In genomic region chr19:16355293-16356043, GRCh38 we compare ENCODE assay signal across 12 cellular contexts. TPM values are rescaled to one million over a fixed set of nuclear protein-coding genes. Genes with fewer than 3 reads are reported as not detected.
DNase-seq lines count a peak whose midpoint lies in the region; ATAC-seq and TF ChIP-seq lines count a peak whose summit lies in the region.
"Had no signal": no experiment of that assay in that cellular context is flagged by ENCODE, and none has a peak within 500 bp of the region (broad histone marks: within the 10 kb centered on the region; RNA-seq: fewer than 3 reads in every experiment).

No MANE protein-coding gene starts in this region.

- H3K27ac ChIP-seq in vagina (no peak overlapping the region), SJCRH30 (no peak overlapping the region)

- H3K27me3 ChIP-seq in vagina (no peaks in the 10 kb centered on the region), SJCRH30 (no peaks in the 10 kb centered on the region)

- H3K27me3 Mint-ChIP-seq in activated naive CD4-positive, alpha-beta T cell treated with anti-CD3 and anti-CD28 coated beads, Interleukin-2, amount 50 U/mL, for 24 hours, result no peaks in the 10 kb centered on the region

- no peak for ATAC-seq in activated naive CD4-positive, alpha-beta T cell treated with anti-CD3 and anti-CD28 coated beads, Interleukin-2, amount 50 U/mL, for 72 hours
- ATAC-seq in left lobe of liver, result peak; percentile 50

- H3K36me3 ChIP-seq in vagina (no peaks in the 10 kb centered on the region), SJCRH30 (peaks cover 6% of the 10 kb centered on the region)

- peaks cover 11% of the 10 kb centered on the region for H3K4me1 ChIP-seq in vagina
- no peaks in the 10 kb centered on the region for H3K4me1 ChIP-seq in SJCRH30

- H3K9me3 Mint-ChIP-seq in activated naive CD4-positive, alpha-beta T cell treated with anti-CD3 and anti-CD28 coated beads, Interleukin-2, amount 50 U/mL, for 24 hours, result no peaks in the 10 kb centered on the region
- H3K9me3 Mint-ChIP-seq in activated naive CD4-positive, alpha-beta T cell treated with anti-CD3 and anti-CD28 coated beads, Interleukin-2, amount 50 U/mL, for 72 hours, result no peaks in the 10 kb centered on the region

- H3K36me3 Mint-ChIP-seq in activated naive CD4-positive, alpha-beta T cell treated with anti-CD3 and anti-CD28 coated beads, Interleukin-2, amount 50 U/mL, for 24 hours, result peaks cover 3% of the 10 kb centered on the region
- H3K36me3 Mint-ChIP-seq in activated naive CD4-positive, alpha-beta T cell treated with anti-CD3 and anti-CD28 coated beads, Interleukin-2, amount 50 U/mL, for 72 hours, result peaks cover 4 to 11% of the 10 kb centered on the region in 2 donors

- H3K4me3 ChIP-seq in vagina (peak overlapping the region; percentile 6 to 20), SJCRH30 (no peak overlapping the region)

- H3K4me1 Mint-ChIP-seq in activated naive CD4-positive, alpha-beta T cell treated with anti-CD3 and anti-CD28 coated beads, Interleukin-2, amount 50 U/mL, for 24 hours, result peaks cover 83% of the 10 kb centered on the region

- TF ChIP-seq CTCF in vagina (IDR thresholded peaks at IDR 0.05), result no peak

- no peak for TF ChIP-seq POLR2A in vagina (IDR thresholded peaks at IDR 0.05)

- DNase-seq in activated naive CD4-positive, alpha-beta T cell treated with anti-CD3 and anti-CD28 coated beads, Interleukin-2, amount 50 U/mL, for 72 hours (ENCODE audit: low spot score in 2 of 2), result no peak
- DNase-seq in amniotic epithelial cell (ENCODE audit: low read depth), result peak; percentile 60
- DNase-seq in left lobe of liver (ENCODE audit: low spot score), result no peak
- DNase-seq in vagina (ENCODE audit: extremely low spot score in 2 of 2), result no peak
- DNase-seq in SJCRH30, result no peak
- DNase-seq in midbrain (lab: John Stamatoyannopoulos, UW), result no peak
- no peak for DNase-seq in SHP77 (lab: John Stamatoyannopoulos, UW)
- DNase-seq: activated T-cell treated with anti-CD3 and anti-CD28 coated beads, Interleukin-2, amount 50 U/mL, for 1 hour; NCI-H2029 treated with DMSO at 0.1 percent for 48 hours; retina; SK-N-SH had no signal

- H3K9me3 ChIP-seq in vagina, result no peaks in the 10 kb centered on the region
- no peaks in the 10 kb centered on the region for H3K9me3 ChIP-seq in SJCRH30 (replicated peaks)
- H3K9me3 ChIP-seq: SK-N-SH had no signal

- peak overlapping the region; percentile 51 for H3K4me3 Mint-ChIP-seq in activated naive CD4-positive, alpha-beta T cell treated with anti-CD3 and anti-CD28 coated beads, Interleukin-2, amount 50 U/mL, for 24 hours

- intact Hi-C loops in vagina (cut with DNase I), result no loop called here

- no peak overlapping the region for H3K27ac Mint-ChIP-seq in activated naive CD4-positive, alpha-beta T cell treated with anti-CD3 and anti-CD28 coated beads, Interleukin-2, amount 50 U/mL, for 24 hours
- no peak overlapping the region for H3K27ac Mint-ChIP-seq in activated naive CD4-positive, alpha-beta T cell treated with anti-CD3 and anti-CD28 coated beads, Interleukin-2, amount 50 U/mL, for 72 hours

RNA-seq across cellular contexts. Expression of gene KLF2, which starts 30.8 kb away (rescaled TPM):
- under 1 TPM; 0.56 to 0.57 TPM for total RNA-seq in activated naive CD4-positive, alpha-beta T cell treated with anti-CD3 and anti-CD28 coated beads, Interleukin-2, amount 50 U/mL, for 72 hours
- total RNA-seq in left lobe of liver (8.5 TPM), vagina (252 TPM)
- 2.3 and 4.1 TPM in 2 replicates for total RNA-seq in SJCRH30 (2014; rRNA removed; shearing (Covaris generic))

Comparison
In these comparisons a context has a peak if more than half of its experiments do, and no peak if none do; other contexts are left out.
1. RNA of gene KLF2, which starts 30.8 kb away (total RNA-seq): 252 TPM in vagina (single experiment); 8.5 TPM in left lobe of liver (single experiment), 2.3 to 4.1 TPM in SJCRH30 and 0.56 to 0.57 TPM in activated naive CD4-positive, alpha-beta T cell treated with anti-CD3 and anti-CD28 coated beads, Interleukin-2, amount 50 U/mL, for 72 hours; every median in the first group is over 10 times any median in the second.